ENCODE assay signal across 8 cellular contexts in genomic region chr11:74739546-74740270, GRCh38. TPM values are rescaled to one million over a fixed set of nuclear protein-coding genes. Genes with fewer than 3 reads are reported as not detected.
DNase-seq lines count a peak whose midpoint lies in the region; ATAC-seq and TF ChIP-seq lines count a peak whose summit lies in the region.

No MANE protein-coding gene starts in this region.

- in situ Hi-C loops in Caki2 (cut with HindIII; ENCODE audit: low pct_unique_long_range_greater_than_20kb, low sequenced_read_pairs) = no loop called here

- no peak overlapping the region for H3K27ac ChIP-seq in OCI-LY7 (ENCODE audit: low read depth, low read length, poor library complexity, severe bottlenecking)

- no peak overlapping the region for H3K4me2 ChIP-seq in OCI-LY7 (ENCODE audit: low read length)

- BruUV-seq in OCI-LY7 (replicated peaks; lab: Mats Ljungman, UMichigan) = no TSS peak

- intact Hi-C loops in OCI-LY7 (cut with micrococcal nuclease; ENCODE audit: unreplicated experiment) = loop anchor here (1.0 kb wide), 1 partner anchor 509 kb away; no protein-coding TSS in a partner anchor
- intact Hi-C loops in Right ventricle myocardium superior (cut with DNase I) = loop anchor here (10.0 kb wide), 1 partner anchor 105 kb away; no protein-coding TSS in a partner anchor

- H3K4me3 ChIP-seq in HFF-Myc (replicated peaks; ENCODE audit: low read depth, low read length) = no peak overlapping the region
- H3K4me3 ChIP-seq in OCI-LY7 (ENCODE audit: low read depth, low read length, poor library complexity, severe bottlenecking) = no peak overlapping the region

- no peaks in the 10 kb centered on the region for H3K36me3 Mint-ChIP-seq in activated naive CD4-positive, alpha-beta T cell treated with anti-CD3 and anti-CD28 coated beads, Interleukin-2, amount 50 U/mL, for 72 hours

- POLR2A ChIA-PET in OCI-LY7 (lab: Charles Lee) = no interaction called here

- CTCF ChIA-PET in OCI-LY7 (lab: Charles Lee; ENCODE audit: unreplicated experiment) = interaction anchor here (1.3 to 1.5 kb wide), 2 partner anchors 15 to 37 kb away, joined by 4 read pairs; no protein-coding TSS in a partner anchor

- TF ChIP-seq CTCF in HFF-Myc (IDR thresholded peaks at IDR 0.05; ENCODE audit: low read depth, low read length, missing control alignments) (peak; percentile 91), OCI-LY7 (conservative IDR thresholded peaks at IDR 0.05; ENCODE audit: low read length) (peak; percentile 96)

- no peaks in the 10 kb centered on the region for H3K9me2 ChIP-seq in OCI-LY7 (ENCODE audit: insufficient read depth, low read length)

- no peaks in the 10 kb centered on the region for H3K9me3 Mint-ChIP-seq in activated naive CD4-positive, alpha-beta T cell treated with anti-CD3 and anti-CD28 coated beads, Interleukin-2, amount 50 U/mL, for 72 hours

- no peaks in the 10 kb centered on the region for H4K20me1 ChIP-seq in OCI-LY7 (ENCODE audit: insufficient read depth, low read length)

- no peak overlapping the region for H3K27ac Mint-ChIP-seq in activated naive CD4-positive, alpha-beta T cell treated with anti-CD3 and anti-CD28 coated beads, Interleukin-2, amount 50 U/mL, for 72 hours

- no peak overlapping the region; the same call in 1 of the 2 replicates for H2AFZ ChIP-seq in OCI-LY7 (ENCODE audit: low read length)

- no peaks in the 10 kb centered on the region for H3K4me1 ChIP-seq in OCI-LY7 (ENCODE audit: insufficient read depth, low read length, poor library complexity, severe bottlenecking)

- H3K36me3 ChIP-seq in OCI-LY7 (ENCODE audit: insufficient read depth, low read length) = no peaks in the 10 kb centered on the region

- no peaks in the 10 kb centered on the region for H3K9me3 ChIP-seq in OCI-LY7 (ENCODE audit: low read length)

- ATAC-seq in activated naive CD4-positive, alpha-beta T cell treated with anti-CD3 and anti-CD28 coated beads, Interleukin-2, amount 50 U/mL, for 72 hours = peak; percentile 87 to 89
- peak; percentile 94 for ATAC-seq in Right ventricle myocardium superior (ENCODE audit: poor library complexity)
- ATAC-seq in HG02973 (IDR thresholded peaks at IDR 0.05; ENCODE audit: unreplicated experiment) = no peak

- DNase-seq in Caki2 (ENCODE audit: low read depth) (peak; percentile 35), HFF-Myc (ENCODE audit: extremely low read depth, low read depth) (no peak), OCI-LY7 (ENCODE audit: low spot score) (peak; percentile 71), Right ventricle myocardium superior (peak; percentile 58), renal cortical epithelial cell (ENCODE audit: low read depth) (peak; percentile 55), GOT3 (lab: John Stamatoyannopoulos, UW) (no peak)
- DNase-seq in activated naive CD4-positive, alpha-beta T cell treated with anti-CD3 and anti-CD28 coated beads, Interleukin-2, amount 50 U/mL, for 72 hours (ENCODE audit: low spot score in 2 of 2) = peak in 1 of 2 donors; percentile 27

- H3K79me2 ChIP-seq in OCI-LY7 (ENCODE audit: insufficient read depth, low read depth, low read length) = no peaks in the 10 kb centered on the region

RNA-seq across cellular contexts. Expression of gene CHRDL2, which starts 8.5 kb away (rescaled TPM):
- total RNA-seq in Caki2 (2014; rRNA removed; shearing (Covaris generic); ENCODE audit: low replicate concordance) = not detected in 2 replicates
- total RNA-seq in OCI-LY7 (2014; rRNA removed; shearing (Covaris generic)) = not detected in 2 replicates
- not detected in 2 replicates for total RNA-seq in OCI-LY7 (2022)
- not detected for total RNA-seq in activated naive CD4-positive, alpha-beta T cell treated with anti-CD3 and anti-CD28 coated beads, Interleukin-2, amount 50 U/mL, for 72 hours
- total RNA-seq in Right ventricle myocardium superior = 11.1 TPM
- not detected in 2 replicates for total RNA-seq in renal cortical epithelial cell

RNA-seq across cellular contexts. Expression of gene RNF169, which starts 8.9 kb away (rescaled TPM):
- total RNA-seq in Caki2 (2014; rRNA removed; shearing (Covaris generic); ENCODE audit: low replicate concordance) = 4.8 and 5.1 TPM in 2 replicates
- 16.4 and 16.9 TPM in 2 replicates for total RNA-seq in OCI-LY7 (2014; rRNA removed; shearing (Covaris generic))
- total RNA-seq in OCI-LY7 (2022) = 18.0 and 19.9 TPM in 2 replicates
- total RNA-seq in activated naive CD4-positive, alpha-beta T cell treated with anti-CD3 and anti-CD28 coated beads, Interleukin-2, amount 50 U/mL, for 72 hours = 10 to 100 TPM; 14.2 to 15.5 TPM
- 10.2 TPM for total RNA-seq in Right ventricle myocardium superior
- 16.7 and 18.2 TPM in 2 replicates for total RNA-seq in renal cortical epithelial cell

Comparison
In these comparisons a context has a peak if more than half of its experiments do, and no peak if none do; other contexts are left out.
1. DNase-seq: peak in Caki2 (single experiment), OCI-LY7 (single experiment), Right ventricle myocardium superior (single experiment) and renal cortical epithelial cell (single experiment); none in HFF-Myc (single experiment) and GOT3 (single experiment).
2. RNA of gene CHRDL2, which starts 8.5 kb away (total RNA-seq): 11.1 TPM in Right ventricle myocardium superior (single experiment); not detected in Caki2, not detected in OCI-LY7, not detected in activated naive CD4-positive, alpha-beta T cell treated with anti-CD3 and anti-CD28 coated beads, Interleukin-2, amount 50 U/mL, for 72 hours and not detected in renal cortical epithelial cell; every median in the first group is over 10 times any median in the second.